Comparison of ENCODE assay signal across 2 cellular contexts in genomic region chr4:16322183-16322582, GRCh38.
TF ChIP-seq lines count a peak whose summit lies in the region.

No MANE protein-coding gene starts in this region.

TF ChIP-seq in H1, 55 proteins besides CTCF, POLR2A, EP300 and RAD21 (continued from another document):
- TF ChIP-seq CREB1 (IDR thresholded peaks at IDR 0.05) (no peak), BACH1 (IDR thresholded peaks at IDR 0.05; ENCODE audit: low read length) (no peak)

TF ChIP-seq in neural cell, 6 proteins besides CTCF, POLR2A, EP300 and RAD21 (continued from another document):
- TF ChIP-seq REST (IDR thresholded peaks at IDR 0.05; ENCODE audit: borderline replicate concordance) = no peak
